Comparison of ENCODE assay signal across 17 cellular contexts in the genomic region with DNA sequence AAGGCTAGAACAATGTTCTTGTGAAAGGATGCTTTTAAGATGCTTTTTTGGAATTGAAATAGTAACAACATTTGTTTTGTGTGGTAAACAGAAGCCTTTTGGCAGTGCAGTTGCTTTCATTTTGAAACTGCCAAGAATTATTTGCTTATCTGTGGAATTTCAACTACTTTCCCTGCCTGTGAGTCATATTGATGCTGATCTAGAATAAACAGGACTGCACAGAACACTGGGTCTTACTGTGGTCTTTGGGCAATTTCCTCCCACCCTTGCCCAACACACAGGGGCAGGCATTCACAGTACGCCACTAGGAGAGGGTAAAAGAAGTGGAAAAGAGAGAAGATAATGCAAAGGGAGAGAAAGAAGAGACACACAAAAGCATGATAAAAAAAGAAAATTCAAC.
A peak's percentile ranks its signal among the peaks of the same experiment; 100 is the strongest.
DNase-seq lines count a peak whose midpoint lies in the region; ATAC-seq, FAIRE-seq and TF ChIP-seq lines count a peak whose summit lies in the region.
"Had no signal": no experiment of that assay in that cellular context is flagged by ENCODE, and none has a peak within 500 bp of the region (broad histone marks: within the 10 kb centered on the region; RNA-seq: fewer than 3 reads in every experiment).

No MANE protein-coding gene starts in this region.

- intact Hi-C loops in PC-3 (cut with micrococcal nuclease) (loop anchor here (10.0 kb wide), 4 partner anchors 153 to 483 kb away; a partner anchor contains a TSS), thyroid gland (cut with DNase I) (no loop called here)

- 0 out of 2 replicates have a peak overlapping the region, but pooled peaks have one; percentile 17 for H2AFZ ChIP-seq in PC-3 (ENCODE audit: low read length)

- TF ChIP-seq POLR2A in thyroid gland (IDR thresholded peaks at IDR 0.05) = no peak
- no peak for TF ChIP-seq POLR2A in GM12891 (IDR thresholded peaks at IDR 0.05; ENCODE audit: low read depth, low read length)

- TF ChIP-seq CTCF in PC-3 (conservative IDR thresholded peaks at IDR 0.05; ENCODE audit: low read depth, low read length) (no peak), fibroblast of mammary gland (conservative IDR thresholded peaks at IDR 0.05; ENCODE audit: control insufficient read depth, insufficient read depth, low read depth, low read length) (no peak), omental fat pad (IDR thresholded peaks at IDR 0.05) (no peak), thyroid gland (IDR thresholded peaks at IDR 0.05) (no peak)

- BruUV-seq in PC-3 (replicated peaks; lab: Mats Ljungman, UMichigan) = no TSS peak

- H4K20me1 ChIP-seq in PC-3 (ENCODE audit: low read length) = no peaks in the 10 kb centered on the region

- CTCF ChIA-PET in PC-3 (lab: Charles Lee) = no interaction called here

- ATAC-seq in PC-3 (peak; percentile 91), omental fat pad (ENCODE audit: low FRiP score) (peak; percentile 54)
- ATAC-seq: naive thymus-derived CD4-positive, alpha-beta T cell; WTC11 had no signal

- no peaks in the 10 kb centered on the region for H3K79me2 ChIP-seq in PC-3 (ENCODE audit: low read length)

- H3K4me1 ChIP-seq in PC-3 (ENCODE audit: insufficient read depth, low read length) (peaks cover 24% of the 10 kb centered on the region), thyroid gland (no peaks in the 10 kb centered on the region)
- H3K4me1 ChIP-seq: heart left ventricle, transverse colon had no signal

- H3F3A ChIP-seq in PC-3 (ENCODE audit: low read length, unreplicated experiment) = no peaks in the 10 kb centered on the region

- H3K4me3 ChIP-seq in PC-3 (ENCODE audit: low read length) (peak overlapping the region; percentile 30; the same call in 1 of the 2 replicates), fibroblast of mammary gland (ENCODE audit: control insufficient read depth, low read depth, low read length) (no peak overlapping the region), thyroid gland (replicated peaks in 1 of 3) (no peak overlapping the region)
- H3K4me3 ChIP-seq: heart left ventricle, transverse colon had no signal

- no peak for FAIRE-seq in GM12891 (lab: Jason Lieb, UNC)

- peak overlapping the region; percentile 58 for H3K4me2 ChIP-seq in PC-3 (ENCODE audit: low read length)

- H3K36me3 ChIP-seq in PC-3 (ENCODE audit: low read depth, low read length) = no peaks in the 10 kb centered on the region
- H3K36me3 ChIP-seq in thyroid gland = no peaks in the 10 kb centered on the region
- H3K36me3 ChIP-seq: heart left ventricle, transverse colon had no signal

- no peak overlapping the region for H3K27ac ChIP-seq in PC-3 (ENCODE audit: low read length)
- H3K27ac ChIP-seq in thyroid gland = no peak overlapping the region
- H3K27ac ChIP-seq: heart left ventricle, transverse colon had no signal

- no peak overlapping the region for H3K9ac ChIP-seq in PC-3 (ENCODE audit: low read length)

- H3K9me3 ChIP-seq in PC-3 (ENCODE audit: low read length) (no peaks in the 10 kb centered on the region), thyroid gland (no peaks in the 10 kb centered on the region)
- H3K9me3 ChIP-seq: transverse colon had no signal

- peak; percentile 38 for DNase-seq in Ammon's horn (ENCODE audit: low spot score)
- DNase-seq in PC-3 = peak; percentile 67
- peak; percentile 7 for DNase-seq in fibroblast of mammary gland (ENCODE audit: low read depth)
- DNase-seq in omental fat pad (ENCODE audit: low spot score) = no peak
- DNase-seq in NCI-H2227 (lab: John Stamatoyannopoulos, UW; ENCODE audit: unreplicated experiment) = no peak
- no peak for DNase-seq in KG1 (lab: John Stamatoyannopoulos, UW)
- no peak for DNase-seq in thyroid gland
- no peak for DNase-seq in GM12891 (ENCODE audit: insufficient read length, low spot score)
- DNase-seq: activated naive CD4-positive, alpha-beta T cell treated with anti-CD3 and anti-CD28 coated beads for 36 hours; Calu3; heart left ventricle; naive thymus-derived CD4-positive, alpha-beta T cell; NCI-H146; stimulated activated CD4-positive, alpha-beta T cell treated with anti-CD3 and anti-CD28 coated beads, Interleukin-4, amount 100 ng/mL, for 1 hour; SW 1271; transverse colon had no signal

- POLR2A ChIA-PET in PC-3 (lab: Charles Lee; ENCODE audit: unreplicated experiment) = no interaction called here

- 46 to 62% methylated on average over 1 of the region's 1 CpG for WGBS in thyroid gland, 2 donors

- H3K27me3 ChIP-seq in PC-3 (ENCODE audit: low read length) (no peaks in the 10 kb centered on the region), thyroid gland (no peaks in the 10 kb centered on the region)
- H3K27me3 ChIP-seq: heart left ventricle, transverse colon had no signal

- no peaks in the 10 kb centered on the region for H3K9me2 ChIP-seq in PC-3 (replicated peaks; ENCODE audit: low read length)

TF ChIP-seq in GM12891, 5 proteins besides CTCF, POLR2A, EP300 and RAD21:
- no peak for TF ChIP-seq PAX5 (IDR thresholded peaks at IDR 0.05; ENCODE audit: insufficient read depth, low read length, severe bottlenecking)
- TF ChIP-seq POLR2AphosphoS5 (IDR thresholded peaks at IDR 0.05; ENCODE audit: low read depth, low read length) = no peak

Comparison
In these comparisons a context has a peak if more than half of its experiments do, and no peak if none do; other contexts are left out.
1. DNase-seq: peak in Ammon's horn (single experiment), PC-3 (single experiment) and fibroblast of mammary gland (single experiment); none in omental fat pad (single experiment), NCI-H2227 (single experiment), KG1 (single experiment), thyroid gland (0 of 2) and GM12891 (single experiment).